In the genomic region with DNA sequence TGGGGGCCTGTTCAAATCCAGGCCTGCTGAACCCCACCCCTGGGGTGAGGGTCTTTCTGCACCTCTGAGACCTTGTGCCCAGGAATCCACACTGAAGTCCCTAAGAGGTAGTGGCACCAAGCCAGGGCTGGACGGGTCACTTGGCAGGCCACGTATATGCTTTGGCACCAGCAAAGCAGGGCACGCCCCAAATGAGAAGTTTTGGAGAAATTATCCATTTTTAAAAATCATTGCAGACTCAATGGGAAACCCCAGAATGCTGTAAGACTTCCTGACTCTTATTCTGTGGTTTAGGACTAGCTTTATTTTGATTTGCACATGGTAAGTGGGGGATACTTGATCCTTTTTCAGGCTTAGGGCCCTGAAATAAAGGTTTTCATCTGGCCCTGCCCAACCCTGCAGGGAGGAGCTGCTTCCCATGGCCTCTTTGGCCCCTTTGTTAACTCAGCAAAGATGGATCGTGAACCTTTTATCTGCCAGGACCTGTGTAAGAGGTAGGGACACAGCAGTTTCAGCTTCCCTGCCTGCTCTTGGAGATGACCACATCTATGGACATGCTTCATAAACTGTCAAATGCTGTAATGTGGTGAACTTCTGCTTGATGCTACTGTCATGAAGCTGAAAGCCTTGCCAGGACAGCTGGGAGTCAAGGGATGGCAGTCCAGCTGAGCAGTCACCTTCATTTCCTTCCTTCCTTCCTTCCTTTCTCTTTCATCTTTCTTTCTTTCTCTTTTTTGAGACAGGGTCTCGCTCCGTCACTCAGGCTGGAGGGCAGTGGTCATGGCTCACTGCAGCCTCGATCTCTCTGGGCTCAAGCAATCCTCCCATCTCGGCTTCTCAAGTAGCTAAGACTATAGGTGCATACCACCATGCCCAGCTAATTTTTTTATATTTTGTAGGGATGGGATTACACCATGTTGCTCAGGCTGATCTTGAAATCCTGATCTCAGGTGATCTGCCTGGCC, we compare ENCODE assay signal across 10 cellular contexts.
DNase-seq lines count a peak whose midpoint lies in the region; ATAC-seq, FAIRE-seq and TF ChIP-seq lines count a peak whose summit lies in the region.
"Had no signal": no experiment of that assay in that cellular context is flagged by ENCODE, and none has a peak within 500 bp of the region (broad histone marks: within the 10 kb centered on the region; RNA-seq: fewer than 3 reads in every experiment).

No MANE protein-coding gene starts in this region.

- H3K4me1 ChIP-seq in keratinocyte (ENCODE audit: control insufficient read depth, extremely low read depth, insufficient read depth, low read length) = peaks cover 34% of the 10 kb centered on the region

- ATAC-seq in stimulated activated memory B cell treated with anti-CD40 and anti-IgM and Interleukin-4, amounts not matched to agents 10 μg/mL and 1 μg/mL and 100 μg/mL, for 72 hours = no peak
- ATAC-seq in HG03135 (IDR thresholded peaks at IDR 0.05; ENCODE audit: unreplicated experiment) (no peak), GM18517 (IDR thresholded peaks at IDR 0.05; ENCODE audit: unreplicated experiment) (no peak)

- no peak overlapping the region for H3K27ac ChIP-seq in keratinocyte (ENCODE audit: control insufficient read depth, insufficient read depth, low read length)
- H3K27ac ChIP-seq: HL-60 had no signal

- H3K9me3 ChIP-seq in keratinocyte (ENCODE audit: control insufficient read depth, low read depth, low read length) = no peaks in the 10 kb centered on the region

- H2AFZ ChIP-seq in keratinocyte (ENCODE audit: control insufficient read depth, low read length) = no peak overlapping the region

- no peak overlapping the region for H3K4me2 ChIP-seq in keratinocyte (ENCODE audit: control insufficient read depth, extremely low read depth, insufficient read depth, low read depth, low read length)

- H3K4me3 ChIP-seq in H7 (ENCODE audit: insufficient read depth, low read depth, low read length) (no peak overlapping the region), keratinocyte (ENCODE audit: control insufficient read depth in 2 of 3, extremely low read depth in 1 of 3, insufficient read depth in 2 of 3, low read depth in 1 of 3, low read length in 3 of 3) (no peak overlapping the region)

- no peak for TF ChIP-seq CTCF in brain (conservative IDR thresholded peaks at IDR 0.05)
- TF ChIP-seq CTCF in keratinocyte (optimal IDR thresholded peaks at IDR 0.05 in 1 of 3, IDR thresholded peaks at IDR 0.05 in 1 of 3, conservative IDR thresholded peaks at IDR 0.05 in 1 of 3; ENCODE audit: extremely low read depth in 1 of 3, insufficient read depth in 2 of 3, low read length in 3 of 3) = no peak

- H3K9me3 Mint-ChIP-seq in brain = no peaks in the 10 kb centered on the region
- no peaks in the 10 kb centered on the region for H3K9me3 Mint-ChIP-seq in stimulated activated memory B cell treated with anti-CD40 and anti-IgM and Interleukin-4, amounts not matched to agents 10 μg/mL and 1 μg/mL and 100 μg/mL, for 72 hours

- H3K9me1 ChIP-seq in keratinocyte (ENCODE audit: control insufficient read depth, extremely low read depth, insufficient read depth, low read length) = no peaks in the 10 kb centered on the region

- H3K36me3 Mint-ChIP-seq in brain = peaks cover 25% of the 10 kb centered on the region
- peaks cover 15% of the 10 kb centered on the region for H3K36me3 Mint-ChIP-seq in stimulated activated memory B cell treated with anti-CD40 and anti-IgM and Interleukin-4, amounts not matched to agents 10 μg/mL and 1 μg/mL and 100 μg/mL, for 72 hours

- no peaks in the 10 kb centered on the region for H4K20me1 ChIP-seq in keratinocyte (ENCODE audit: control insufficient read depth, extremely low read depth, insufficient read depth, low read length)

- no peaks in the 10 kb centered on the region for H3K79me2 ChIP-seq in keratinocyte (ENCODE audit: control insufficient read depth, insufficient read depth, low read length)

- peaks cover 67% of the 10 kb centered on the region for H3K4me1 Mint-ChIP-seq in brain
- H3K4me1 Mint-ChIP-seq in stimulated activated memory B cell treated with anti-CD40 and anti-IgM and Interleukin-4, amounts not matched to agents 10 μg/mL and 1 μg/mL and 100 μg/mL, for 72 hours = peaks cover 36% of the 10 kb centered on the region

- dilution Hi-C loops in keratinocyte (cut with MboI; ENCODE audit: extremely low pct_ligation_motif_present, low sequenced_read_pairs) = no loop called here

- H3K4me3 Mint-ChIP-seq in brain = no peak overlapping the region
- no peak overlapping the region for H3K4me3 Mint-ChIP-seq in stimulated activated memory B cell treated with anti-CD40 and anti-IgM and Interleukin-4, amounts not matched to agents 10 μg/mL and 1 μg/mL and 100 μg/mL, for 72 hours

- FAIRE-seq in keratinocyte (lab: Jason Lieb, UNC) = peak; percentile 52

- H3K36me3 ChIP-seq in H7 (replicated peaks; ENCODE audit: control insufficient read depth, insufficient read depth, low read length) = no peaks in the 10 kb centered on the region
- H3K36me3 ChIP-seq in keratinocyte (ENCODE audit: control insufficient read depth in 2 of 2, extremely low read depth in 1 of 2, insufficient read depth in 2 of 2, low read length in 2 of 2) = no peaks in the 10 kb centered on the region

- H3K27me3 ChIP-seq in H7 (ENCODE audit: control insufficient read depth, insufficient read depth, low read length) (no peaks in the 10 kb centered on the region), keratinocyte (ENCODE audit: control insufficient read depth, extremely low read depth, insufficient read depth, low read length) (no peaks in the 10 kb centered on the region)

- DNase-seq in H7 (peak; percentile 47), keratinocyte (ENCODE audit: low read depth, low spot score) (no peak), NCI-H510A treated with DMSO at 0.1 percent for 48 hours (lab: John Stamatoyannopoulos, UW) (no peak), mucosa of gallbladder (ENCODE audit: low spot score) (no peak)
- DNase-seq: NCI-H446 treated with DMSO at 0.1 percent for 48 hours had no signal

- H3K27me3 Mint-ChIP-seq in brain = peaks cover 5% of the 10 kb centered on the region
- no peaks in the 10 kb centered on the region for H3K27me3 Mint-ChIP-seq in stimulated activated memory B cell treated with anti-CD40 and anti-IgM and Interleukin-4, amounts not matched to agents 10 μg/mL and 1 μg/mL and 100 μg/mL, for 72 hours

- peak overlapping the region in 4 of 5 experiments; percentile 22 to 92 (median 82) for H3K27ac Mint-ChIP-seq in brain
- H3K27ac Mint-ChIP-seq in stimulated activated memory B cell treated with anti-CD40 and anti-IgM and Interleukin-4, amounts not matched to agents 10 μg/mL and 1 μg/mL and 100 μg/mL, for 72 hours = peak overlapping the region; percentile 51

- no peak overlapping the region for H3K9ac ChIP-seq in keratinocyte (ENCODE audit: control insufficient read depth, extremely low read depth, insufficient read depth, low read length)
